In genomic region chr11:114368918-114369680, GRCh38 we compare ENCODE assay signal across 21 cellular contexts.
"Had no signal": no experiment of that assay in that cellular context is flagged by ENCODE, and none has a peak within 500 bp of the region (broad histone marks: within the 10 kb centered on the region; RNA-seq: fewer than 3 reads in every experiment).

No MANE protein-coding gene starts in this region.

- ATAC-seq: activated CD4-positive, CD25-positive, alpha-beta regulatory T cell treated with anti-CD3 and anti-CD28 coated beads, Interleukin-2, amount 50 U/mL, for 24 hours; activated naive CD8-positive, alpha-beta T cell treated with anti-CD3 and anti-CD28 coated beads, Interleukin-2, amount 50 U/mL, for 24 hours; activated T-cell treated with anti-CD3 and anti-CD28 coated beads, Interleukin-2, amount 50 U/mL, for 4 hours; heart right ventricle; left colon; right cardiac atrium; stimulated activated naive CD8-positive, alpha-beta T cell treated with anti-CD3 and anti-CD28 coated beads, Interleukin-15, Interleukin-2, amounts not matched to agents 100 U/mL and 50 U/mL, for 24 hours had no signal

- H3K36me3 ChIP-seq: brain microvascular endothelial cell, heart right ventricle, tibial nerve, uterus had no signal

- H3K4me1 Mint-ChIP-seq: activated CD4-positive, alpha-beta T cell treated with anti-CD3 and anti-CD28 coated beads, Interleukin-2, amount 10 ng/mL, durations not matched to agents 7 days and 5 days; activated naive CD8-positive, alpha-beta T cell treated with anti-CD3 and anti-CD28 coated beads, Interleukin-2, amount 50 U/mL, for 24 hours had no signal

- H3K9me3 ChIP-seq: heart right ventricle, tibial nerve, uterus had no signal

- H3K27me3 ChIP-seq: brain microvascular endothelial cell, tibial nerve, uterus had no signal

- H3K4me3 Mint-ChIP-seq: activated CD4-positive, alpha-beta T cell treated with anti-CD3 and anti-CD28 coated beads, Interleukin-2, amount 10 ng/mL, durations not matched to agents 7 days and 5 days; activated naive CD4-positive, alpha-beta T cell treated with anti-CD3 and anti-CD28 coated beads for 36 hours; activated naive CD8-positive, alpha-beta T cell treated with anti-CD3 and anti-CD28 coated beads, Interleukin-2, amount 50 U/mL, for 24 hours; activated T-cell treated with anti-CD3 and anti-CD28 coated beads, Interleukin-2, amount 50 U/mL, for 4 hours had no signal

- H3K27ac Mint-ChIP-seq: activated CD4-positive, alpha-beta T cell treated with anti-CD3 and anti-CD28 coated beads, Interleukin-2, amount 10 ng/mL, durations not matched to agents 7 days and 5 days; activated naive CD4-positive, alpha-beta T cell treated with anti-CD3 and anti-CD28 coated beads for 36 hours; activated naive CD8-positive, alpha-beta T cell treated with anti-CD3 and anti-CD28 coated beads, Interleukin-2, amount 50 U/mL, for 24 hours; progenitor cell of endocrine pancreas had no signal

- H3K9me3 Mint-ChIP-seq: activated CD4-positive, alpha-beta T cell treated with anti-CD3 and anti-CD28 coated beads, Interleukin-2, amount 10 ng/mL, durations not matched to agents 7 days and 5 days; activated naive CD4-positive, alpha-beta T cell treated with anti-CD3 and anti-CD28 coated beads for 36 hours; activated naive CD8-positive, alpha-beta T cell treated with anti-CD3 and anti-CD28 coated beads, Interleukin-2, amount 50 U/mL, for 24 hours; activated T-cell treated with anti-CD3 and anti-CD28 coated beads, Interleukin-2, amount 50 U/mL, for 4 hours had no signal

- H3K27ac ChIP-seq: brain microvascular endothelial cell, coronary artery, heart right ventricle, tibial nerve, uterus had no signal

- DNase-seq: activated CD4-positive, alpha-beta T cell treated with anti-CD3 and anti-CD28 coated beads, Interleukin-2, amount 10 ng/mL, durations not matched to agents 7 days and 5 days; activated CD8-positive, alpha-beta memory T cell treated with anti-CD3 and anti-CD28 coated beads, Interleukin-2, amount 50 U/mL, for 4 hours; activated naive CD4-positive, alpha-beta T cell treated with anti-CD3 and anti-CD28 coated beads for 36 hours; activated naive CD8-positive, alpha-beta T cell treated with anti-CD3 and anti-CD28 coated beads, Interleukin-2, amount 50 U/mL, for 24 hours; activated T-cell treated with anti-CD3 and anti-CD28 coated beads, Interleukin-2, amount 50 U/mL, for 4 hours; anterior cingulate cortex; brain microvascular endothelial cell; heart right ventricle; left colon; right cardiac atrium; stimulated activated CD4-positive, alpha-beta T cell treated with anti-CD3 and anti-CD28 coated beads, Interleukin-2, amount 100 ng/mL, for 24 hours; stimulated activated naive CD8-positive, alpha-beta T cell treated with anti-CD3 and anti-CD28 coated beads, Interleukin-15, Interleukin-2, amounts not matched to agents 100 U/mL and 50 U/mL, for 24 hours; substantia nigra; T-helper 1 cell; T1000; uterus had no signal

- H3K4me3 ChIP-seq: coronary artery, heart right ventricle, lung, tibial nerve, uterus had no signal

- H3K4me1 ChIP-seq: uterus had no signal
